Comparison of ENCODE assay signal across 19 cellular contexts in genomic region chr2:127392828-127393578, GRCh38. TPM values are rescaled to one million over a fixed set of nuclear protein-coding genes. Genes with fewer than 3 reads are reported as not detected.
DNase-seq lines count a peak whose midpoint lies in the region; ATAC-seq and TF ChIP-seq lines count a peak whose summit lies in the region.
"Had no signal": no experiment of that assay in that cellular context is flagged by ENCODE, and none has a peak within 500 bp of the region (broad histone marks: within the 10 kb centered on the region; RNA-seq: fewer than 3 reads in every experiment).

No MANE protein-coding gene starts in this region.

- no peak for TF ChIP-seq CTCF in BE2C (IDR thresholded peaks at IDR 0.05; ENCODE audit: low read depth, low read length)

- H3K27me3 Mint-ChIP-seq in stimulated activated naive CD8-positive, alpha-beta T cell treated with anti-CD3 and anti-CD28 coated beads, Interleukin-15, Interleukin-2, amounts not matched to agents 100 ng/mL and 50 ng/mL, for 24 hours, result no peaks in the 10 kb centered on the region
- H3K27me3 Mint-ChIP-seq in activated naive CD8-positive, alpha-beta T cell, result no peaks in the 10 kb centered on the region

- peak overlapping the region; percentile 1 for H3K27ac ChIP-seq in mesodermal cell (ENCODE audit: low read depth, low read length, severe bottlenecking)
- H3K27ac ChIP-seq: epithelial cell of prostate had no signal

- H3K27me3 ChIP-seq in BE2C, result no peaks in the 10 kb centered on the region

- H3K4me3 ChIP-seq in mesodermal cell (ENCODE audit: extremely low read depth, insufficient read depth, low read length, poor library complexity, severe bottlenecking) (no peak overlapping the region), BE2C (ENCODE audit: low read depth, low read length) (no peak overlapping the region)

- H3K9me3 ChIP-seq in mesodermal cell (ENCODE audit: control insufficient read depth, low read length) (peaks cover 3% of the 10 kb centered on the region), BE2C (no peaks in the 10 kb centered on the region)

- peaks cover 6% of the 10 kb centered on the region for H3K36me3 Mint-ChIP-seq in stimulated activated naive CD8-positive, alpha-beta T cell treated with anti-CD3 and anti-CD28 coated beads, Interleukin-15, Interleukin-2, amounts not matched to agents 100 ng/mL and 50 ng/mL, for 24 hours (ENCODE audit: low read depth)
- H3K36me3 Mint-ChIP-seq in activated naive CD8-positive, alpha-beta T cell, result peaks cover 7% of the 10 kb centered on the region

- H3K36me3 ChIP-seq in mesodermal cell (ENCODE audit: control insufficient read depth, insufficient read depth, low read length) (no peaks in the 10 kb centered on the region), BE2C (no peaks in the 10 kb centered on the region)

- no peak for ATAC-seq in stimulated activated naive CD8-positive, alpha-beta T cell treated with anti-CD3 and anti-CD28 coated beads, Interleukin-15, Interleukin-2, amounts not matched to agents 100 U/mL and 50 U/mL, for 24 hours
- ATAC-seq in HG02852 (IDR thresholded peaks at IDR 0.05; ENCODE audit: unreplicated experiment) (no peak), HG03175 (IDR thresholded peaks at IDR 0.05; ENCODE audit: unreplicated experiment) (no peak)
- ATAC-seq: Right ventricle myocardium inferior had no signal

- peak overlapping the region; percentile 53 for H3K27ac Mint-ChIP-seq in stimulated activated naive CD8-positive, alpha-beta T cell treated with anti-CD3 and anti-CD28 coated beads, Interleukin-15, Interleukin-2, amounts not matched to agents 100 ng/mL and 50 ng/mL, for 24 hours
- H3K27ac Mint-ChIP-seq in activated naive CD8-positive, alpha-beta T cell, result peak overlapping the region; percentile 67
- H3K27ac Mint-ChIP-seq: activated naive CD4-positive, alpha-beta T cell treated with anti-CD3 and anti-CD28 coated beads, Interleukin-2, amount 10 ng/mL, durations not matched to agents 7 days and 5 days had no signal

- peaks cover 52% of the 10 kb centered on the region for H3K4me1 Mint-ChIP-seq in stimulated activated naive CD8-positive, alpha-beta T cell treated with anti-CD3 and anti-CD28 coated beads, Interleukin-15, Interleukin-2, amounts not matched to agents 100 ng/mL and 50 ng/mL, for 24 hours (ENCODE audit: low read depth)
- peaks cover 33% of the 10 kb centered on the region for H3K4me1 Mint-ChIP-seq in activated naive CD8-positive, alpha-beta T cell (ENCODE audit: low read depth)

- H3K4me1 ChIP-seq in mesodermal cell (ENCODE audit: control insufficient read depth, insufficient read depth, low read length, poor library complexity, severe bottlenecking) (peaks cover 16% of the 10 kb centered on the region), BE2C (no peaks in the 10 kb centered on the region; the same call in 1 of the 2 replicates)

- no peaks in the 10 kb centered on the region for H3K9me3 Mint-ChIP-seq in stimulated activated naive CD8-positive, alpha-beta T cell treated with anti-CD3 and anti-CD28 coated beads, Interleukin-15, Interleukin-2, amounts not matched to agents 100 ng/mL and 50 ng/mL, for 24 hours
- H3K9me3 Mint-ChIP-seq in activated naive CD8-positive, alpha-beta T cell (ENCODE audit: low read depth), result no peaks in the 10 kb centered on the region
- H3K9me3 Mint-ChIP-seq: activated naive CD4-positive, alpha-beta T cell treated with anti-CD3 and anti-CD28 coated beads, Interleukin-2, amount 10 ng/mL, durations not matched to agents 7 days and 5 days had no signal

- WGBS in mesodermal cell (ENCODE audit: insufficient coverage in 2 of 2), 2 experiments, result 100% methylated on average over 1 of the region's 1 CpG

- no peak overlapping the region for H3K4me3 Mint-ChIP-seq in stimulated activated naive CD8-positive, alpha-beta T cell treated with anti-CD3 and anti-CD28 coated beads, Interleukin-15, Interleukin-2, amounts not matched to agents 100 ng/mL and 50 ng/mL, for 24 hours
- H3K4me3 Mint-ChIP-seq in activated naive CD8-positive, alpha-beta T cell, result no peak overlapping the region
- H3K4me3 Mint-ChIP-seq: activated naive CD4-positive, alpha-beta T cell treated with anti-CD3 and anti-CD28 coated beads, Interleukin-2, amount 10 ng/mL, durations not matched to agents 7 days and 5 days had no signal

- no peak for DNase-seq in stimulated activated naive CD8-positive, alpha-beta T cell treated with anti-CD3 and anti-CD28 coated beads, Interleukin-15, Interleukin-2, amounts not matched to agents 100 U/mL and 50 U/mL, for 24 hours
- no peak for DNase-seq in BE2C
- no peak for DNase-seq in activated T-cell treated with anti-CD3 and anti-CD28 coated beads, Interleukin-2, amount 50 U/mL, for 1 hour
- DNase-seq: activated naive CD4-positive, alpha-beta T cell treated with anti-CD3 and anti-CD28 coated beads, Interleukin-2, amount 10 ng/mL, durations not matched to agents 7 days and 5 days; effector CD4-positive, alpha-beta T cell; kidney glomerular epithelial cell; NCI-H1105 treated with DMSO at 0.1 percent for 48 hours; NCI-H2029; occipital lobe; small intestine; stimulated activated CD4-positive, alpha-beta T cell treated with anti-CD3 and anti-CD28 coated beads, Interleukin-2, amount 100 ng/mL, for 48 hours; stimulated activated naive CD4-positive, alpha-beta T cell had no signal

RNA-seq across cellular contexts. Expression of gene MAP3K2, which starts 5.2 kb away (rescaled TPM):
- 14.7 TPM for polyA plus RNA-seq in mesodermal cell (2013, experiment 1 of 2)
- polyA plus RNA-seq in mesodermal cell (2013, experiment 2 of 2), result 14.7 TPM
- 4.9 TPM for polyA plus RNA-seq in BE2C (2012; ENCODE audit: insufficient read depth, insufficient read length, low read depth)

RNA-seq across cellular contexts. Expression of gene PROC, which starts 25.2 kb away (rescaled TPM):
- polyA plus RNA-seq in mesodermal cell (2013, experiment 1 of 2), result not detected
- polyA plus RNA-seq in mesodermal cell (2013, experiment 2 of 2), result not detected
- polyA plus RNA-seq in BE2C (2012; ENCODE audit: insufficient read depth, insufficient read length, low read depth), result not detected
